Comparison of ENCODE assay signal across 26 cellular contexts in genomic region chr11:34284836-34285235, GRCh38.
DNase-seq lines count a peak whose midpoint lies in the region; ATAC-seq, FAIRE-seq and TF ChIP-seq lines count a peak whose summit lies in the region.
"Had no signal": no experiment of that assay in that cellular context is flagged by ENCODE, and none has a peak within 500 bp of the region (broad histone marks: within the 10 kb centered on the region; RNA-seq: fewer than 3 reads in every experiment).

No MANE protein-coding gene starts in this region.

- ATAC-seq in GM21367 (IDR thresholded peaks at IDR 0.05; ENCODE audit: unreplicated experiment), result no peak
- ATAC-seq: GM12878, left colon, psoas muscle had no signal

- BruUV-seq in A673 (replicated peaks; lab: Mats Ljungman, UMichigan), result no TSS peak

- H3K27me3 ChIP-seq in BE2C (no peaks in the 10 kb centered on the region), A673 (replicated peaks; ENCODE audit: insufficient read depth, low read depth, low read length, poor library complexity) (no peaks in the 10 kb centered on the region)
- H3K27me3 ChIP-seq: ascending aorta had no signal

- H3K9me3 ChIP-seq in BE2C, result no peaks in the 10 kb centered on the region
- H3K9me3 ChIP-seq in A673 (ENCODE audit: low read depth, low read length, poor library complexity, severe bottlenecking), result no peaks in the 10 kb centered on the region
- H3K9me3 ChIP-seq: ascending aorta, psoas muscle had no signal

- CTCF ChIA-PET in A673 (lab: Charles Lee), result no interaction called here

- TF ChIP-seq CTCF in BE2C (IDR thresholded peaks at IDR 0.05; ENCODE audit: low read depth, low read length) (no peak), VCaP (conservative IDR thresholded peaks at IDR 0.05) (no peak), A673 (conservative IDR thresholded peaks at IDR 0.05; ENCODE audit: low read depth, low read length) (no peak), foreskin fibroblast (IDR thresholded peaks at IDR 0.05; ENCODE audit: low read depth, low read length) (no peak)

- no peak for FAIRE-seq in RCC 7860 (lab: Jason Lieb, UNC)
- FAIRE-seq: endothelial cell of umbilical vein, GM12878 had no signal

- peaks cover 11% of the 10 kb centered on the region for H3K4me1 ChIP-seq in BE2C
- H3K4me1 ChIP-seq in A673 (ENCODE audit: insufficient read depth, low read length, poor library complexity, severe bottlenecking), result no peaks in the 10 kb centered on the region

- DNase-seq in BE2C (no peak), NCI-H1092 (lab: John Stamatoyannopoulos, UW) (peak; percentile 93), NCI-H69 (lab: John Stamatoyannopoulos, UW) (peak; percentile 90), A673 (ENCODE audit: low spot score) (no peak), foreskin fibroblast (no peak), RCC 7860 (ENCODE audit: low spot score) (no peak)
- DNase-seq: activated CD4-positive, alpha-beta T cell treated with anti-CD3 and anti-CD28 coated beads, Interleukin-2, amount 10 ng/mL, durations not matched to agents 24 days and 14 days; activated gamma-delta T cell; activated naive CD8-positive, alpha-beta T cell treated with anti-CD3 and anti-CD28 coated beads, Interleukin-2, amount 10 ng/mL, durations not matched to agents 7 days and 5 days; activated T-cell treated with anti-CD3 and anti-CD28 coated beads, Interleukin-2, amount 50 U/mL, for 24 hours; C1 segment of cervical spinal cord; central memory CD4-positive, alpha-beta T cell; EL; GM23248; hippocampal formation; left colon; mesendoderm; NCI-H524; nucleus accumbens; psoas muscle; stimulated activated naive CD4-positive, alpha-beta T cell treated with Interleukin-2 at 50 U/mL for 16 hours had no signal

- intact Hi-C loops in A673 (cut with micrococcal nuclease; ENCODE audit: unreplicated experiment), result no loop called here

- peak overlapping the region; percentile 32 for H3K4me3 ChIP-seq in BE2C (ENCODE audit: low read depth, low read length)
- no peak overlapping the region for H3K4me3 ChIP-seq in A673 (ENCODE audit: low read depth, low read length, poor library complexity, severe bottlenecking)
- no peak overlapping the region for H3K4me3 ChIP-seq in foreskin fibroblast (ENCODE audit: low read depth in 1 of 2, low read length in 2 of 2)
- H3K4me3 ChIP-seq: ascending aorta, GM12878, GM23248, psoas muscle had no signal

- POLR2A ChIA-PET in A673 (lab: Charles Lee; ENCODE audit: low non-redundant PET), result no interaction called here

- H3K36me3 ChIP-seq in BE2C, result no peaks in the 10 kb centered on the region
- H3K36me3 ChIP-seq in A673 (ENCODE audit: insufficient read depth, low read length, poor library complexity, severe bottlenecking), result no peaks in the 10 kb centered on the region
- H3K36me3 ChIP-seq: ascending aorta had no signal

- H3K27ac ChIP-seq in VCaP, result peak overlapping the region; percentile 41
- no peak overlapping the region for H3K27ac ChIP-seq in A673 (ENCODE audit: low read depth, low read length, poor library complexity, severe bottlenecking)
- H3K27ac ChIP-seq: ascending aorta, GM23248, psoas muscle had no signal

Comparison
In these comparisons a context has a peak if more than half of its experiments do, and no peak if none do; other contexts are left out.
1. DNase-seq: peak in NCI-H1092 (single experiment) and NCI-H69 (single experiment); none in BE2C (single experiment), A673 (single experiment), foreskin fibroblast (0 of 2) and RCC 7860 (single experiment).